Comparison of ENCODE assay signal across 21 cellular contexts in the genomic region with DNA sequence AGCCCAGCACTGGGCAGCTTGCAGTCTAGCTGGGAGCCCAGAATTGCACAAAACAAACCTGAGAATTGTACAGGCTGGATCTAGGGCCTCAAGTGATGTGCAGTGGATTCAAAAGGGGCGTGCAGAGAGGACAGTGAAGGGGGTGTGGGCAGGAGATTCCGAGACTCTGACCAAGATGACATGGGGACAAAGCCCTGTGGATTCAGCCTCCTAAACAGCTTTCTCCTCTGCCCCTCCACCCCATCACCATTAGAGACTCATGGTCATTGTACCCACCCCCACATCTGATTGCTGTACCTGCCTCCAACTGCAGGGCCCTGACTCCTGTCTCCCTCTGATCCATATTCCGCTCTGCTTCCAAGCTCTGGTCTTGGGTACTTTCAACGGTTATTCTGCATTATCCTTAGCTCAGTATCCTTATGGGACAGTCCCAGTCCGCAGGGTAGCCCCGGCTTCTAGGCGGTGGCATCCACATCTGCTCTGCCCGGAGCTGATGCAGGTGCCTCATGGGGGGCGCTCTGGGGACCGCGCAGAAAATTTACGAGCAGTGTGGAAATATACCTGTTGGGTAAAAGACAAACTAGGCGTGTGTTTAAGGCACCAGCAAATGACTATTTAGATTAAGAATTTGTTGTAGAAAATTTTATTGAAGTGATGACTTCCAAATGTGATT. TPM values are rescaled to one million over a fixed set of nuclear protein-coding genes. Genes with fewer than 3 reads are reported as not detected.
DNase-seq lines count a peak whose midpoint lies in the region; ATAC-seq and TF ChIP-seq lines count a peak whose summit lies in the region.
"Had no signal": no experiment of that assay in that cellular context is flagged by ENCODE, and none has a peak within 500 bp of the region (broad histone marks: within the 10 kb centered on the region; RNA-seq: fewer than 3 reads in every experiment).

No MANE protein-coding gene starts in this region.

- no peak overlapping the region for H3K9ac ChIP-seq in mammary epithelial cell (ENCODE audit: insufficient read depth, low read length)
- no peak overlapping the region for H3K9ac ChIP-seq in endodermal cell (ENCODE audit: extremely low read depth, low read length, poor library complexity, severe bottlenecking)

- TF ChIP-seq CTCF in mammary epithelial cell (conservative IDR thresholded peaks at IDR 0.05 in 1 of 2, IDR thresholded peaks at IDR 0.05 in 1 of 2; ENCODE audit: extremely low read depth in 1 of 2, insufficient read depth in 1 of 2, low read depth in 1 of 2, low read length in 2 of 2) (no peak), breast epithelium (IDR thresholded peaks at IDR 0.05) (no peak), Panc1 (IDR thresholded peaks at IDR 0.05) (no peak), endodermal cell (conservative IDR thresholded peaks at IDR 0.05) (peak; percentile 22), GM10266 (IDR thresholded peaks at IDR 0.05; ENCODE audit: control insufficient read depth, insufficient read depth, low read depth, missing control alignments) (no peak), mesothelial cell of epicardium (IDR thresholded peaks at IDR 0.05; ENCODE audit: unreplicated experiment) (no peak), mucosa of descending colon (IDR thresholded peaks at IDR 0.05) (no peak)

- peaks cover 4% of the 10 kb centered on the region for H4K20me1 ChIP-seq in mammary epithelial cell (ENCODE audit: insufficient read depth, low read length)

- BruUV-seq in mammary epithelial cell (replicated peaks; lab: Mats Ljungman, UMichigan), result no TSS peak
- no TSS peak for BruUV-seq in Panc1 (replicated peaks; lab: Mats Ljungman, UMichigan)

- H3K4me2 ChIP-seq in mammary epithelial cell (ENCODE audit: insufficient read depth, low read depth, low read length), result no peak overlapping the region

- dilution Hi-C loops in mammary epithelial cell (cut with HindIII; ENCODE audit: low sequenced_read_pairs), result no loop called here

- H2AFZ ChIP-seq in mammary epithelial cell (ENCODE audit: low read depth, low read length), result no peak overlapping the region

- in situ Hi-C loops in mammary epithelial cell (cut with MboI; ENCODE audit: low sequenced_read_pairs in 2 of 2) (no loop called here), Panc1 (cut with HindIII; ENCODE audit: low pct_unique_long_range_greater_than_20kb, low sequenced_read_pairs) (no loop called here)

- POLR2A ChIA-PET in Panc1 (lab: Charles Lee), result no interaction called here

- intact Hi-C loops in mammary epithelial cell (cut with micrococcal nuclease), result no loop called here
- intact Hi-C loops in breast epithelium (cut with DNase I; ENCODE audit: low total_unique reads), result no loop called here
- intact Hi-C loops in Panc1 (cut with micrococcal nuclease; ENCODE audit: unreplicated experiment), result loop anchor here (5.0 kb wide), 1 partner anchor 48 kb away; no protein-coding TSS in a partner anchor
- intact Hi-C loops in mucosa of descending colon (cut with DNase I, micrococcal nuclease), result no loop called here

- no peak for TF ChIP-seq POLR2A in breast epithelium (IDR thresholded peaks at IDR 0.05)

- peak; percentile 27 for ATAC-seq in Panc1
- no peak for ATAC-seq in mucosa of descending colon

- WGBS in mammary epithelial cell (ENCODE audit: low coverage, missing lambda C conversion rate), result 72% methylated on average over 13 of the region's 13 CpGs
- WGBS in endodermal cell (ENCODE audit: insufficient coverage in 1 of 2, insufficient read length in 1 of 2), 2 experiments, result 82 to 87% methylated on average over 10 to 13 of the region's 13 CpGs

- CTCF ChIA-PET in mammary epithelial cell (lab: Charles Lee; ENCODE audit: low non-redundant PET), result no interaction called here
- CTCF ChIA-PET in Panc1 (lab: Charles Lee), result interaction anchor here (0.5 kb wide), 1 partner anchor 53 kb away, joined by 4 read pairs; no protein-coding TSS in a partner anchor

- H3K4me1 ChIP-seq in mammary epithelial cell (ENCODE audit: insufficient read depth, low read length) (peaks cover 8% of the 10 kb centered on the region), breast epithelium (peaks cover 0 to 8% of the 10 kb centered on the region in 2 donors), Panc1 (ENCODE audit: control insufficient read depth, insufficient read depth, low read length) (peaks cover 5% of the 10 kb centered on the region), endodermal cell (ENCODE audit: control insufficient read depth, insufficient read depth, low read length) (no peaks in the 10 kb centered on the region), mucosa of descending colon (ENCODE audit: low read depth) (peaks cover 7% of the 10 kb centered on the region)

- H3K27ac Mint-ChIP-seq in endodermal cell (no peak overlapping the region), mesothelial cell of epicardium (no peak overlapping the region)
- H3K27ac Mint-ChIP-seq: activated B cell treated with CpG ODN at 0.5 μM for 24 hours; T-helper 1 cell treated with Interleukin-12 subunit alpha and Interleukin-12 subunit beta and Interleukin-4 antibody, amounts not matched to agents 30 μg/mL and 1 μg/mL, for 36 hours had no signal

- DNase-seq in mammary epithelial cell (peak; percentile 5), breast epithelium (ENCODE audit: low spot score in 2 of 2) (no peak), Panc1 (ENCODE audit: low read depth, low spot score) (no peak), endodermal cell (no peak), GM10266 (ENCODE audit: extremely low spot score) (no peak), mesothelial cell of epicardium (ENCODE audit: low spot score in 2 of 2, unreplicated experiment in 2 of 2) (no peak), Ammon's horn (ENCODE audit: low spot score) (no peak), mucosa of descending colon (no peak)
- DNase-seq: activated B cell treated with CpG ODN at 0.5 μM for 24 hours, amniotic stem cell, COR-L47, GF-D8, hippocampal formation, kidney glomerular epithelial cell, occipital lobe, right cardiac atrium, Right ventricle myocardium superior, stomach had no signal

- H3K4me1 Mint-ChIP-seq in endodermal cell (no peaks in the 10 kb centered on the region), mesothelial cell of epicardium (peaks cover 2% of the 10 kb centered on the region)

- H3K27me3 Mint-ChIP-seq in endodermal cell (ENCODE audit: insufficient read depth), result peaks cover 50% of the 10 kb centered on the region
- H3K27me3 Mint-ChIP-seq in mesothelial cell of epicardium (ENCODE audit: low read depth), result peaks cover 48% of the 10 kb centered on the region

- H3K27ac ChIP-seq in mammary epithelial cell (ENCODE audit: insufficient read depth, low read depth, low read length), result no peak overlapping the region
- no peak overlapping the region for H3K27ac ChIP-seq in breast epithelium
- H3K27ac ChIP-seq in Panc1 (ENCODE audit: low read length), result no peak overlapping the region
- no peak overlapping the region for H3K27ac ChIP-seq in endodermal cell (ENCODE audit: low read depth, low read length)
- H3K27ac ChIP-seq: vagina had no signal

- no peaks in the 10 kb centered on the region for H3K79me2 ChIP-seq in mammary epithelial cell (ENCODE audit: insufficient read depth, low read length)

- H3K4me3 Mint-ChIP-seq in endodermal cell (no peak overlapping the region), mesothelial cell of epicardium (no peak overlapping the region)

- H3K36me3 Mint-ChIP-seq in endodermal cell (ENCODE audit: low read depth) (peaks cover 29% of the 10 kb centered on the region), mesothelial cell of epicardium (peaks cover 23% of the 10 kb centered on the region)

- H3K4me3 ChIP-seq in mammary epithelial cell (replicated peaks in 1 of 3; ENCODE audit: insufficient read depth in 1 of 3, low read depth in 2 of 3, low read length in 3 of 3) (no peak overlapping the region), breast epithelium (no peak overlapping the region), Panc1 (ENCODE audit: low read depth in 2 of 2, low read length in 2 of 2) (no peak overlapping the region), endodermal cell (ENCODE audit: low read length) (no peak overlapping the region), mucosa of descending colon (no peak overlapping the region)
- H3K4me3 ChIP-seq: vagina had no signal

- H3K27me3 ChIP-seq in mammary epithelial cell (ENCODE audit: insufficient read depth, low read length) (peaks cover 8% of the 10 kb centered on the region), breast epithelium (peaks cover 0 to 7% of the 10 kb centered on the region in 2 donors), Panc1 (ENCODE audit: control insufficient read depth, insufficient read depth, low read length) (no peaks in the 10 kb centered on the region), endodermal cell (ENCODE audit: control insufficient read depth, insufficient read depth, low read length, poor library complexity, severe bottlenecking) (peaks cover 55% of the 10 kb centered on the region)
- H3K27me3 ChIP-seq: vagina had no signal

- H3K9me3 Mint-ChIP-seq in endodermal cell, result no peaks in the 10 kb centered on the region
- no peaks in the 10 kb centered on the region for H3K9me3 Mint-ChIP-seq in mesothelial cell of epicardium
- H3K9me3 Mint-ChIP-seq: activated B cell treated with CpG ODN at 0.5 μM for 24 hours; T-helper 1 cell treated with Interleukin-12 subunit alpha and Interleukin-12 subunit beta and Interleukin-4 antibody, amounts not matched to agents 30 μg/mL and 1 μg/mL, for 36 hours had no signal

- H3K36me3 ChIP-seq in mammary epithelial cell (ENCODE audit: insufficient read depth, low read length) (peaks cover 18% of the 10 kb centered on the region), breast epithelium (no peaks in the 10 kb centered on the region), Panc1 (ENCODE audit: control insufficient read depth, insufficient read depth, low read length) (peaks cover 17% of the 10 kb centered on the region), endodermal cell (ENCODE audit: control insufficient read depth, insufficient read depth, low read length) (peaks cover 29% of the 10 kb centered on the region), mucosa of descending colon (ENCODE audit: low read depth) (no peaks in the 10 kb centered on the region)

- H3K9me3 ChIP-seq in mammary epithelial cell (replicated peaks; ENCODE audit: insufficient read depth, low read length) (no peaks in the 10 kb centered on the region), breast epithelium (no peaks in the 10 kb centered on the region), Panc1 (ENCODE audit: control insufficient read depth, insufficient read depth, low read depth, low read length) (no peaks in the 10 kb centered on the region), endodermal cell (ENCODE audit: control insufficient read depth, low read length) (no peaks in the 10 kb centered on the region), mucosa of descending colon (no peaks in the 10 kb centered on the region)
- H3K9me3 ChIP-seq: stomach, vagina had no signal

RNA-seq across cellular contexts. Expression of gene BMP8A, which starts 1.7 kb away (rescaled TPM):
- total RNA-seq in mammary epithelial cell (under 1 TPM in 1 of 2 donors, not detected in 1; 0.50 TPM), breast epithelium (under 1 TPM in 1 of 3 donors, not detected in 2; 0.33 TPM), Panc1 (2021; ENCODE audit: unreplicated experiment) (0.54 TPM), endodermal cell (under 1 TPM; 0.66 to 0.75 TPM), mesothelial cell of epicardium (0.27 TPM in 1 of 3 replicates, not detected in the others), mucosa of descending colon (1 to 10 TPM; 6.5 to 9.2 (median 8.2) TPM)
- polyA plus RNA-seq in mammary epithelial cell, result not detected
- not detected for polyA minus RNA-seq in mammary epithelial cell
- not detected for polyA plus RNA-seq in Panc1 (2012; ENCODE audit: insufficient read length)
- 0.18 TPM for polyA plus RNA-seq in endodermal cell (2013, experiment 1 of 2)
- not detected for polyA plus RNA-seq in endodermal cell (2013, experiment 2 of 2)
- total RNA-seq: LHCN-M2, stomach had no signal
- polyA plus RNA-seq: stomach had no signal
